16 cellular contexts compared by ENCODE assay signal in genomic region chr5:127925916-127926315, GRCh38.
DNase-seq lines count a peak whose midpoint lies in the region; ATAC-seq, FAIRE-seq and TF ChIP-seq lines count a peak whose summit lies in the region.
"Had no signal": no experiment of that assay in that cellular context is flagged by ENCODE, and none has a peak within 500 bp of the region (broad histone marks: within the 10 kb centered on the region; RNA-seq: fewer than 3 reads in every experiment).

No MANE protein-coding gene starts in this region.

- ATAC-seq in HG02588 (IDR thresholded peaks at IDR 0.05; ENCODE audit: unreplicated experiment) (no peak), HG03097 (IDR thresholded peaks at IDR 0.05; ENCODE audit: low FRiP score, unreplicated experiment) (no peak)

- H3K9ac ChIP-seq in colonic mucosa (ENCODE audit: low read depth in 2 of 2, low read length in 2 of 2) = no peak overlapping the region

- intact Hi-C loops in colonic mucosa (cut with DNase I) = no loop called here

- H3K4me3 ChIP-seq in colonic mucosa = no peak overlapping the region
- H3K4me3 ChIP-seq in small intestine (ENCODE audit: low read depth in 1 of 2, low read length in 2 of 2) = no peak overlapping the region
- H3K4me3 ChIP-seq: spleen had no signal

- DNase-seq in NCI-H2029 treated with DMSO at 0.1 percent for 48 hours (lab: John Stamatoyannopoulos, UW) (peak; percentile 18), NCI-H2029 (lab: John Stamatoyannopoulos, UW) (no peak), NCI-H748 (lab: John Stamatoyannopoulos, UW; ENCODE audit: unreplicated experiment) (peak; percentile 42), colonic mucosa (peak; percentile 58), small intestine (peak; percentile 55), H4 (ENCODE audit: low spot score) (no peak)
- DNase-seq: activated CD4-positive, CD25-positive, alpha-beta regulatory T cell; activated naive CD4-positive, alpha-beta T cell treated with anti-CD3 and anti-CD28 coated beads, Interleukin-2, amount 10 ng/mL, durations not matched to agents 7 days and 5 days; COR-L47; NCI-H1930; spleen; substantia nigra; T-helper 1 cell had no signal

- H3K4me1 ChIP-seq in colonic mucosa (no peaks in the 10 kb centered on the region), small intestine (ENCODE audit: control insufficient read depth in 2 of 2, insufficient read depth in 1 of 2, low read depth in 1 of 2, low read length in 1 of 2) (peaks cover 0 to 3% of the 10 kb centered on the region in 2 donors)
- H3K4me1 ChIP-seq: spleen had no signal

- H3K27me3 ChIP-seq in colonic mucosa (no peaks in the 10 kb centered on the region), small intestine (ENCODE audit: control insufficient read depth in 2 of 2, insufficient read depth in 2 of 2, low read length in 2 of 2) (no peaks in the 10 kb centered on the region)
- H3K27me3 ChIP-seq: neutrophil, spleen had no signal

- 15 to 44% (median 32%) methylated on average over 4 of the region's 4 CpGs for WGBS in small intestine, 3 donors

- no peaks in the 10 kb centered on the region for H3K36me3 ChIP-seq in colonic mucosa
- no peaks in the 10 kb centered on the region for H3K36me3 ChIP-seq in small intestine (ENCODE audit: control insufficient read depth in 2 of 2, insufficient read depth in 2 of 2, low read length in 2 of 2)
- H3K36me3 ChIP-seq: neutrophil, spleen had no signal

- H3K9me3 ChIP-seq in colonic mucosa = no peaks in the 10 kb centered on the region
- H3K9me3 ChIP-seq in small intestine (ENCODE audit: control insufficient read depth, low read depth) = no peaks in the 10 kb centered on the region
- H3K9me3 ChIP-seq: neutrophil, spleen had no signal

- no peak for FAIRE-seq in small intestine (lab: Jason Lieb, UNC)

- no peak for TF ChIP-seq CTCF in colonic mucosa (IDR thresholded peaks at IDR 0.05)

- H3K27ac ChIP-seq in colonic mucosa (peak overlapping the region; percentile 24), small intestine (ENCODE audit: low read depth in 1 of 2, low read length in 1 of 2) (no peak overlapping the region)
- H3K27ac ChIP-seq: neutrophil, spleen had no signal

Comparison
In these comparisons a context has a peak if more than half of its experiments do, and no peak if none do; other contexts are left out.
1. DNase-seq: peak in NCI-H2029 treated with DMSO at 0.1 percent for 48 hours (single experiment), NCI-H748 (single experiment), colonic mucosa (single experiment) and small intestine (single experiment); none in NCI-H2029 (single experiment) and H4 (single experiment).